Comparison of ENCODE assay signal across 23 cellular contexts in the genomic region with DNA sequence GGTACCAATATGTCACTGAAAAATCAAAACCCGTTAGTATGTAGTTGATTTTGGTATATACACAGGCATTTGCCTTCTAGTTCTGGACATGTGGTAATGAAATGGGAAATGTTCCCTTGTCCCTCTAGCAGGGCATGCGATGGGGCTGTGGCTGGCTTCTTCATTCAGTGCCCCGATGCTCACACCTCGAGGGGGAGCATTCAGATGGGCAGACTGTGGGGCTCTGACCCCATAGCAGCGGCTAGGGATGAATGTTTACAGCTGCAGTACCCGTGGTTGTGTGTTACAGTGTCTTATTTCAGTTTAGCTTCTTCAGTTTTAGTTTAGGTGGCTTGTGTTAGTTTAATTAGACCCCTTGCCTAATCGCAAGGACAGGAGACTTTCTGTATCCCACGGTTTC.
"Had no signal": no experiment of that assay in that cellular context is flagged by ENCODE, and none has a peak within 500 bp of the region (broad histone marks: within the 10 kb centered on the region; RNA-seq: fewer than 3 reads in every experiment).

No MANE protein-coding gene starts in this region.

- H3K36me3 ChIP-seq: SJSA1 had no signal

- DNase-seq: IMR-90; Kasumi-1; KG1; MM.1S; NCI-H1092 treated with DMSO at 0.1 percent for 48 hours; NCI-H1436; NCI-H187; NCI-H2029; NCI-H2081 treated with DMSO at 0.1 percent for 48 hours; NCI-H2171; NCI-H226; NCI-H510A; NCI-H524 treated with DMSO at 0.1 percent for 48 hours; NCI-H69; NCI-H774; NK-92 treated with Interleukin-12 subunit alpha and Interleukin-12 subunit beta, amount 100 ng/mL, for 24 hours; Right ventricle myocardium superior; RPMI8226; SIG-M5; T-helper 1 cell had no signal

- H3K4me1 ChIP-seq: SJSA1 had no signal

- H3K4me3 ChIP-seq: SJSA1, SK-N-MC had no signal

- H3K27me3 ChIP-seq: SJSA1 had no signal

- ATAC-seq: HepG2 had no signal

- H3K27ac ChIP-seq: SJSA1 had no signal
